In the genomic region with DNA sequence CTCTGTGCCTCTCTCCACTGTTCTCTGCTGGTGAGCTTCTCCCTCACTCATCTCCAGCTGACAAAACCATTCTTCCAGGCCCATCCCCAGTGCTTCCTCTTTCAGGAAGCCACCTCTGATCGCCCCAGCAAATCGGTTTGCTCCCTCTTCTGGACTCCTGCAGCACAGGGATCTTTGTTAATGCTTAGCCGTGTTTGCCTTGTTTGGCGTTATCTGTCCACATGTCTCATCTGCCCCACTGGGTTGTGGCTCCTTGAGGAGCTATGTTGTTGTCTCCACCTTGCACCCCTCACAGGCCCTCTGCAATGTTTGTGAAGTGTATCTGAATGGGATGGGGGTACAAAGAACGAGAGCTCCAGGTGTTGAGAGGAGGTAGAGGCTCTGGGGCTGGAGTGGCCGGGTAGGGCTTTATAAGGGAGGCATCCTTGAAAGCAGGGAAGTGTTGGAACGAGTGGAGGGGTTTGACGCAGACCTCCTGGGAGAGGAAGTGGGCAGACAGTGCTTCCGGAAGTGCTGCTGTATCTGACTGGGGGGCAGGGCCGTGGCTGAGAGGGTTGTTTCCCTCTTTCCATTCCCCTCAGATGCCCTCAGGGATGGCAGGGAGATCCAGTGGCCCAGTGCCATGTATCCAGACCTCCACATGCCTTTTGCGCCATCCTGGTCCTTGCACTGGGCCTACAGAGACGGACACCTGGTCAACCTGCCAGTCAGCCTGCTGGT, we compare ENCODE assay signal across 1 cellular context.
TF ChIP-seq lines count a peak whose summit lies in the region.

No MANE protein-coding gene starts in this region.

TF ChIP-seq in IMR-90, 13 proteins besides CTCF, POLR2A, EP300 and RAD21 (continued from another document):
- TF ChIP-seq, protein P1, sequence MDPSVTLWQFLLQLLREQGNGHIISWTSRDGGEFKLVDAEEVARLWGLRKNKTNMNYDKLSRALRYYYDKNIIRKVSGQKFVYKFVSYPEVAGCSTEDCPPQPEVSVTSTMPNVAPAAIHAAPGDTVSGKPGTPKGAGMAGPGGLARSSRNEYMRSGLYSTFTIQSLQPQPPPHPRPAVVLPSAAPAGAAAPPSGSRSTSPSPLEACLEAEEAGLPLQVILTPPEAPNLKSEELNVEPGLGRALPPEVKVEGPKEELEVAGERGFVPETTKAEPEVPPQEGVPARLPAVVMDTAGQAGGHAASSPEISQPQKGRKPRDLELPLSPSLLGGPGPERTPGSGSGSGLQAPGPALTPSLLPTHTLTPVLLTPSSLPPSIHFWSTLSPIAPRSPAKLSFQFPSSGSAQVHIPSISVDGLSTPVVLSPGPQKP (IDR thresholded peaks at IDR 0.05; ENCODE audit: borderline replicate concordance, low read depth, low read length): no peak
- TF ChIP-seq, protein P2, sequence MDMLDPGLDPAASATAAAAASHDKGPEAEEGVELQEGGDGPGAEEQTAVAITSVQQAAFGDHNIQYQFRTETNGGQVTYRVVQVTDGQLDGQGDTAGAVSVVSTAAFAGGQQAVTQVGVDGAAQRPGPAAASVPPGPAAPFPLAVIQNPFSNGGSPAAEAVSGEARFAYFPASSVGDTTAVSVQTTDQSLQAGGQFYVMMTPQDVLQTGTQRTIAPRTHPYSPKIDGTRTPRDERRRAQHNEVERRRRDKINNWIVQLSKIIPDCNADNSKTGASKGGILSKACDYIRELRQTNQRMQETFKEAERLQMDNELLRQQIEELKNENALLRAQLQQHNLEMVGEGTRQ (IDR thresholded peaks at IDR 0.05; ENCODE audit: low read depth, low read length): no peak
